In genomic region chr7:104943502-104944343, GRCh38 we compare ENCODE assay signal across 1 cellular context.
A peak's percentile ranks its signal among the peaks of the same experiment; 100 is the strongest.
TF ChIP-seq lines count a peak whose summit lies in the region.

No MANE protein-coding gene starts in this region.

TF ChIP-seq in SK-N-SH, 30 proteins besides CTCF, POLR2A, EP300 and RAD21 (continued from another document):
- TF ChIP-seq IRF3 (IDR thresholded peaks at IDR 0.05; ENCODE audit: low read depth, low read length) = no peak
- peak; percentile 18; the same call in 1 of the 2 replicates for TF ChIP-seq TCF12 (IDR thresholded peaks at IDR 0.05)
- TF ChIP-seq REST (IDR thresholded peaks at IDR 0.05; ENCODE audit: low read depth, low read length) = no peak
- no peak for TF ChIP-seq USF2 (IDR thresholded peaks at IDR 0.05; ENCODE audit: borderline replicate concordance, low read depth, low read length)
- TF ChIP-seq FOXM1 (IDR thresholded peaks at IDR 0.05; ENCODE audit: low read depth) = no peak
